ENCODE assay signal across 8 cellular contexts in the genomic region with DNA sequence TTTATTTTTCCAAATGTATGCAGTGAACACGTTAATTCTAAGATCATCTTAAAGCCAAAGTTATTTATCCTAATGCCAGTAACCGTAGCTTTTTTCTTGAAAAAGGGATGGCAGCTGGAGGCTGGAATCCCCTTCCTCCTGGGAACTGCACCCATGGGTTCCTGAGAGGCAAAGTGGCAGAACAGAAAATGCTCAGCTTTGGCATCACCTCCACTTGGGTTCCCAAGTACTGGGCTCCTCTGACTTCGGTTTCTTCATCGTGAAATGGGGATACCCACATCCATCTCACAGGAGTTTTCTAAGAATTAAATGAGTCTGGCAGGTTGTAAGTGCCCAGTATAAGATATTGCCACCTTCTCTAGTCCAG. TPM values are rescaled to one million over a fixed set of nuclear protein-coding genes. Genes with fewer than 3 reads are reported as not detected.
DNase-seq lines count a peak whose midpoint lies in the region; ATAC-seq and TF ChIP-seq lines count a peak whose summit lies in the region.

No MANE protein-coding gene starts in this region.

- ATAC-seq in HG03103 (IDR thresholded peaks at IDR 0.05; ENCODE audit: low read depth, unreplicated experiment) (peak; percentile 12), omental fat pad (ENCODE audit: low FRiP score) (no peak)

- H3K4me3 ChIP-seq in astrocyte of the spinal cord (ENCODE audit: low read depth, low read length) (peak overlapping the region; percentile 53), mononuclear cell (ENCODE audit: low read length) (peak overlapping the region; percentile 50)

- in situ Hi-C loops in astrocyte of the spinal cord (cut with HindIII; ENCODE audit: low sequenced_read_pairs): no loop called here

- no peaks in the 10 kb centered on the region for H3K27me3 ChIP-seq in mononuclear cell (ENCODE audit: insufficient read depth, low read length)

- DNase-seq in NCI-H2227 (lab: John Stamatoyannopoulos, UW; ENCODE audit: unreplicated experiment) (peak; percentile 35), NCI-H2227 treated with DMSO at 0.1 percent for 48 hours (lab: John Stamatoyannopoulos, UW) (no peak), astrocyte of the spinal cord (ENCODE audit: low read depth, low spot score) (no peak), NCI-H187 treated with DMSO at 0.1 percent for 48 hours (lab: John Stamatoyannopoulos, UW) (no peak), omental fat pad (ENCODE audit: low spot score) (no peak), NCI-H524 treated with DMSO at 0.1 percent for 48 hours (lab: John Stamatoyannopoulos, UW) (no peak)

- H3K4me1 ChIP-seq in mononuclear cell (ENCODE audit: insufficient read depth, low read length): peaks cover 13% of the 10 kb centered on the region

- TF ChIP-seq CTCF in astrocyte of the spinal cord (IDR thresholded peaks at IDR 0.05; ENCODE audit: low read depth, low read length) (no peak), omental fat pad (IDR thresholded peaks at IDR 0.05) (no peak)

- no peaks in the 10 kb centered on the region for H3K9me3 ChIP-seq in mononuclear cell (ENCODE audit: low read depth, low read length)

RNA-seq across cellular contexts. Expression of a gene that starts 6.2 kb away (rescaled TPM):
- total RNA-seq in mononuclear cell (1.6 TPM), omental fat pad (10 to 100 TPM in 1 of 4 donors, 1 to 10 TPM in 3; 1.6 to 10.7 (median 1.8) TPM)

RNA-seq across cellular contexts. Expression of a gene that starts 18.7 kb away (rescaled TPM):
- not detected for total RNA-seq in mononuclear cell
- not detected for total RNA-seq in omental fat pad

RNA-seq across cellular contexts. Expression of a gene that starts 26.0 kb away (rescaled TPM):
- total RNA-seq in mononuclear cell (not detected), omental fat pad (not detected)

RNA-seq across cellular contexts. Expression of a gene that starts 34.3 kb away (rescaled TPM):
- total RNA-seq in mononuclear cell (not detected), omental fat pad (not detected)
